ENCODE assay signal across 18 cellular contexts in genomic region chr10:71802715-71803488, GRCh38. TPM values are rescaled to one million over a fixed set of nuclear protein-coding genes. Genes with fewer than 3 reads are reported as not detected.
DNase-seq lines count a peak whose midpoint lies in the region; ATAC-seq and TF ChIP-seq lines count a peak whose summit lies in the region.
"Had no signal": no experiment of that assay in that cellular context is flagged by ENCODE, and none has a peak within 500 bp of the region (broad histone marks: within the 10 kb centered on the region; RNA-seq: fewer than 3 reads in every experiment).

No MANE protein-coding gene starts in this region.

- H3K4me1 Mint-ChIP-seq in stimulated activated naive B cell treated with anti-CD40 and anti-IgM and Interleukin-4, amounts not matched to agents 10 μg/mL and 1 μg/mL and 100 μg/mL, for 72 hours = peaks cover 17 to 27% of the 10 kb centered on the region in 2 donors
- H3K4me1 Mint-ChIP-seq in Calu3 (ENCODE audit: low read depth, unreplicated experiment) = peaks cover 7% of the 10 kb centered on the region

- H3K36me3 ChIP-seq in BLaER1 treated with 17β-estradiol and CSF1 and Interleukin-3, amounts not matched to agents 10 nM and 100 nM = no peaks in the 10 kb centered on the region
- H3K36me3 ChIP-seq in osteoblast (ENCODE audit: insufficient read depth, low read length) = no peaks in the 10 kb centered on the region
- H3K36me3 ChIP-seq: BE2C had no signal

- intact Hi-C loops in lower leg skin (cut with DNase I; ENCODE audit: low total_unique reads) = no loop called here
- intact Hi-C loops in Calu3 (cut with micrococcal nuclease; ENCODE audit: unreplicated experiment) = no loop called here

- H3K27me3 Mint-ChIP-seq in stimulated activated naive B cell treated with anti-CD40 and anti-IgM and Interleukin-4, amounts not matched to agents 10 μg/mL and 1 μg/mL and 100 μg/mL, for 72 hours = peaks cover 4 to 32% of the 10 kb centered on the region in 2 donors
- H3K27me3 Mint-ChIP-seq in Calu3 (ENCODE audit: unreplicated experiment) = peaks cover 25% of the 10 kb centered on the region
- H3K27me3 Mint-ChIP-seq: CD4-positive, alpha-beta memory T cell had no signal

- no peak for ATAC-seq in stimulated activated naive B cell treated with anti-CD40 and anti-IgM and Interleukin-4, amounts not matched to agents 10 μg/mL and 1 μg/mL and 100 μg/mL, for 72 hours (replicated peaks)
- no peak for ATAC-seq in GM21528 (IDR thresholded peaks at IDR 0.05; ENCODE audit: low FRiP score, unreplicated experiment)
- ATAC-seq: GM12878, GM23338, K562 had no signal

- H3K9me3 Mint-ChIP-seq in stimulated activated naive B cell treated with anti-CD40 and anti-IgM and Interleukin-4, amounts not matched to agents 10 μg/mL and 1 μg/mL and 100 μg/mL, for 72 hours = no peaks in the 10 kb centered on the region
- no peaks in the 10 kb centered on the region for H3K9me3 Mint-ChIP-seq in Calu3 (ENCODE audit: low read depth, unreplicated experiment)
- H3K9me3 Mint-ChIP-seq: CD4-positive, alpha-beta memory T cell; GM23338 had no signal

- H3K4me3 Mint-ChIP-seq in stimulated activated naive B cell treated with anti-CD40 and anti-IgM and Interleukin-4, amounts not matched to agents 10 μg/mL and 1 μg/mL and 100 μg/mL, for 72 hours = no peak overlapping the region
- H3K4me3 Mint-ChIP-seq in Calu3 (ENCODE audit: low read depth, unreplicated experiment) = no peak overlapping the region
- H3K4me3 Mint-ChIP-seq: CD4-positive, alpha-beta memory T cell; GM23338 had no signal

- no peaks in the 10 kb centered on the region for H3K27me3 ChIP-seq in BLaER1 treated with 17β-estradiol and CSF1 and Interleukin-3, amounts not matched to agents 10 nM and 100 nM
- peaks cover 17% of the 10 kb centered on the region for H3K27me3 ChIP-seq in osteoblast (ENCODE audit: insufficient read depth, low read length)
- H3K27me3 ChIP-seq: BE2C had no signal

- no peak for TF ChIP-seq POLR2A in lower leg skin (IDR thresholded peaks at IDR 0.05)

- H4K20me1 ChIP-seq in BLaER1 treated with 17β-estradiol and CSF1 and Interleukin-3, amounts not matched to agents 10 nM and 100 nM = peaks cover 0 to 33% (median 0%) of the 10 kb centered on the region in 11 experiments; a peak in 2 of 22 replicates
- no peaks in the 10 kb centered on the region for H4K20me1 ChIP-seq in osteoblast (ENCODE audit: insufficient read depth, low read length)

- peaks cover 5 to 92% (median 47%) of the 10 kb centered on the region in 10 experiments; a peak in 17 of 20 replicates for H3K4me1 ChIP-seq in BLaER1 treated with 17β-estradiol and CSF1 and Interleukin-3, amounts not matched to agents 10 nM and 100 nM
- H3K4me1 ChIP-seq in osteoblast (ENCODE audit: insufficient read depth, low read length) = no peaks in the 10 kb centered on the region
- H3K4me1 ChIP-seq: BE2C had no signal

- H3K4me2 ChIP-seq in BLaER1 treated with 17β-estradiol and CSF1 and Interleukin-3, amounts not matched to agents 10 nM and 100 nM = peak overlapping the region in 7 of 11 experiments; percentile 56 to 78 (median 68); a peak in 13 of 22 replicates
- H3K4me2 ChIP-seq in osteoblast (ENCODE audit: insufficient read depth, low read length) = no peak overlapping the region
- H3K4me2 ChIP-seq: GM23338 had no signal

- H3K79me2 ChIP-seq in osteoblast (ENCODE audit: insufficient read depth, low read length) = no peaks in the 10 kb centered on the region

- peak overlapping the region in 3 of 11 experiments; percentile 4 to 54 (median 20); a peak in 4 of 22 replicates for H3K27ac ChIP-seq in BLaER1 treated with 17β-estradiol and CSF1 and Interleukin-3, amounts not matched to agents 10 nM and 100 nM
- peak overlapping the region; percentile 16 for H3K27ac ChIP-seq in caudate nucleus (ENCODE audit: low read depth, low read length)
- no peak overlapping the region for H3K27ac ChIP-seq in osteoblast (ENCODE audit: low read depth, low read length)
- H3K27ac ChIP-seq: C4-2B had no signal

- 89 to 91% methylated on average over 18 of the region's 18 CpGs for WGBS in lower leg skin, 2 donors

- H3K4me3 ChIP-seq in BLaER1 treated with 17β-estradiol and CSF1 and Interleukin-3, amounts not matched to agents 10 nM and 100 nM = no peak overlapping the region
- no peak overlapping the region for H3K4me3 ChIP-seq in osteoblast (ENCODE audit: insufficient read depth, low read length)
- H3K4me3 ChIP-seq in lower leg skin (ENCODE audit: low read depth, poor library complexity, severe bottlenecking) = no peak overlapping the region
- H3K4me3 ChIP-seq: GM12878, GM23338, K562 had no signal

- no peak overlapping the region for H2AFZ ChIP-seq in osteoblast (ENCODE audit: low read length)
- H2AFZ ChIP-seq: GM23338 had no signal

- H3K36me3 Mint-ChIP-seq in stimulated activated naive B cell treated with anti-CD40 and anti-IgM and Interleukin-4, amounts not matched to agents 10 μg/mL and 1 μg/mL and 100 μg/mL, for 72 hours = no peaks in the 10 kb centered on the region
- peaks cover 2% of the 10 kb centered on the region for H3K36me3 Mint-ChIP-seq in Calu3 (ENCODE audit: insufficient read depth, unreplicated experiment)

- no peaks in the 10 kb centered on the region for H3K9me3 ChIP-seq in BLaER1 treated with 17β-estradiol and CSF1 and Interleukin-3, amounts not matched to agents 10 nM and 100 nM (replicated peaks in 1 of 11)
- no peaks in the 10 kb centered on the region for H3K9me3 ChIP-seq in osteoblast (ENCODE audit: low read depth, low read length)
- H3K9me3 ChIP-seq: BE2C had no signal

- peak overlapping the region; percentile 31 for H3K27ac Mint-ChIP-seq in stimulated activated naive B cell treated with anti-CD40 and anti-IgM and Interleukin-4, amounts not matched to agents 10 μg/mL and 1 μg/mL and 100 μg/mL, for 72 hours
- no peak overlapping the region for H3K27ac Mint-ChIP-seq in Calu3 (ENCODE audit: unreplicated experiment)
- H3K27ac Mint-ChIP-seq: CD4-positive, alpha-beta memory T cell; GM23338 had no signal

- TF ChIP-seq CTCF in osteoblast (IDR thresholded peaks at IDR 0.05; ENCODE audit: extremely low read depth, low read depth, low read length) (no peak), lower leg skin (IDR thresholded peaks at IDR 0.05) (no peak), Calu3 (IDR thresholded peaks at IDR 0.05; ENCODE audit: unreplicated experiment) (no peak)

- CTCF ChIA-PET in Calu3 (lab: Charles Lee) = interaction anchor here (1.0 kb wide), 1 partner anchor 9 kb away, joined by 3 read pairs; no protein-coding TSS in a partner anchor

- BruUV-seq in Calu3 (replicated peaks; lab: Mats Ljungman, UMichigan) = no TSS peak

- DNase-seq in caudate nucleus (lab: John Stamatoyannopoulos, UW) (no peak), osteoblast (ENCODE audit: insufficient read length, low spot score, missing footprints) (peak; percentile 15), lower leg skin (ENCODE audit: low spot score in 2 of 2) (no peak), GM03348 (ENCODE audit: low spot score) (no peak), Calu3 (no peak)
- DNase-seq in stimulated activated naive B cell treated with anti-CD40 and anti-IgM and Interleukin-4, amounts not matched to agents 10 μg/mL and 1 μg/mL and 100 μg/mL, for 72 hours = no peak
- DNase-seq: BE2C; CD4-positive, alpha-beta memory T cell; DMS79 treated with DMSO at 0.1 percent for 48 hours; GF-D8; HCEC 1CT; IMR-90 had no signal

- H3K9ac ChIP-seq in BLaER1 treated with 17β-estradiol and CSF1 and Interleukin-3, amounts not matched to agents 10 nM and 100 nM = peak overlapping the region in 1 of 11 experiments; percentile 15; a peak in 1 of 22 replicates

RNA-seq across cellular contexts. Expression of gene VSIR, which starts 29.6 kb away (rescaled TPM):
- total RNA-seq in osteoblast (69.5 and 75.3 TPM in 2 replicates), lower leg skin (10 to 100 TPM; 14.5 to 56.5 (median 23.2) TPM), Calu3 (2022) (30.1 and 46.1 TPM in 2 replicates)

RNA-seq across cellular contexts. Expression of gene PSAP, which starts 48.1 kb away (rescaled TPM):
- total RNA-seq in osteoblast (1,248 and 1,391 TPM in 2 replicates), lower leg skin (100 to 1,000 TPM; 425 to 693 (median 495) TPM), Calu3 (2022) (840 and 1,050 TPM in 2 replicates)
